In the genomic region with DNA sequence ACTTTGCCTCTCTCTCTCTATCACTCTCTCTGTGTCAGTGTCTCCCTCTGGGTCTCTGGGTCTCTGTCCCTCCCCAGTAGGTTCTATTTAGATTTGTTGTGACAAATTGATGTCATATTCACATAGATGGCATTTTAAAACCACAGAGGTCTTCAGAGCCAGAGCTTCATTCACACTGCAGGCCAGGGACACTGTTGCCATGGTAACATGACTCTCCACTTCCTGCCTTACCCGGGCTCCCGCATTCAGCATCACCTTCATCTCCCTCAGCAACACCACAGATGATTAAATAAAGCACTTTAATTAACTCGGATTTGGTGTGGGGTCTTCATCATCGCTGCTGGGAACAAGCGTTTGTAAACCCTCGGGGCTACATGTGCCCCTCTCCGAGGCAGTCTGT, we compare ENCODE assay signal across 9 cellular contexts.
DNase-seq lines count a peak whose midpoint lies in the region; ATAC-seq lines count a peak whose summit lies in the region.
"Had no signal": no experiment of that assay in that cellular context is flagged by ENCODE, and none has a peak within 500 bp of the region (broad histone marks: within the 10 kb centered on the region; RNA-seq: fewer than 3 reads in every experiment).

No MANE protein-coding gene starts in this region.

- no peak overlapping the region for H3K4ac ChIP-seq in neuronal stem cell (ENCODE audit: low read length)

- H3K27me3 Mint-ChIP-seq in activated T-cell treated with anti-CD3 and anti-CD28 coated beads, Interleukin-2, amount 50 U/mL, for 24 hours, result peaks cover 2% of the 10 kb centered on the region
- peaks cover 8% of the 10 kb centered on the region for H3K27me3 Mint-ChIP-seq in activated T-helper 17 cell treated with anti-CD3 and anti-CD28 coated beads, Interleukin-2, amount 50 U/mL, for 72 hours

- H3K9me3 ChIP-seq in neuronal stem cell (replicated peaks in 1 of 2; ENCODE audit: control insufficient read depth in 2 of 2, insufficient read depth in 1 of 2, low read depth in 1 of 2, low read length in 2 of 2), result peaks cover 7% of the 10 kb centered on the region in 2 donors
- H3K9me3 ChIP-seq: stomach had no signal

- no peaks in the 10 kb centered on the region for H3K9me3 Mint-ChIP-seq in activated T-cell treated with anti-CD3 and anti-CD28 coated beads, Interleukin-2, amount 50 U/mL, for 24 hours
- no peaks in the 10 kb centered on the region for H3K9me3 Mint-ChIP-seq in activated T-helper 17 cell treated with anti-CD3 and anti-CD28 coated beads, Interleukin-2, amount 50 U/mL, for 72 hours

- no peak overlapping the region for H2AFZ ChIP-seq in neuronal stem cell (ENCODE audit: low read length)

- no peak overlapping the region for H2BK120ac ChIP-seq in neuronal stem cell (ENCODE audit: low read depth, low read length)

- H3K27me3 ChIP-seq in neuronal stem cell (ENCODE audit: control insufficient read depth in 3 of 3, insufficient read depth in 3 of 3, low read depth in 1 of 3, low read length in 3 of 3), result no peaks in the 10 kb centered on the region
- H3K27me3 ChIP-seq: stomach had no signal

- peaks cover 16% of the 10 kb centered on the region for H3K4me1 Mint-ChIP-seq in activated T-cell treated with anti-CD3 and anti-CD28 coated beads, Interleukin-2, amount 50 U/mL, for 24 hours (ENCODE audit: low read depth)
- H3K4me1 Mint-ChIP-seq in activated T-helper 17 cell treated with anti-CD3 and anti-CD28 coated beads, Interleukin-2, amount 50 U/mL, for 72 hours, result peaks cover 7% of the 10 kb centered on the region

- no peaks in the 10 kb centered on the region for H3K79me1 ChIP-seq in neuronal stem cell (ENCODE audit: low read depth, low read length)

- WGBS in neuronal stem cell (ENCODE audit: extremely low coverage in 2 of 2, insufficient read length in 2 of 2, insufficient replicate concordance in 1 of 2), 2 donors, result no CpG with 5 or more reads among the region's 7 CpGs

- H3K9ac ChIP-seq in neuronal stem cell (ENCODE audit: low read depth, low read length, poor library complexity), result no peak overlapping the region

- no peak overlapping the region for H4K91ac ChIP-seq in neuronal stem cell (ENCODE audit: low read depth, low read length, poor library complexity)

- H2AK5ac ChIP-seq in neuronal stem cell (ENCODE audit: low read depth, low read length), result no peak overlapping the region

- H3K23ac ChIP-seq in neuronal stem cell (ENCODE audit: low read depth, low read length, poor library complexity), result no peak overlapping the region

- no peak overlapping the region for H3K4me3 Mint-ChIP-seq in activated T-cell treated with anti-CD3 and anti-CD28 coated beads, Interleukin-2, amount 50 U/mL, for 24 hours
- no peak overlapping the region for H3K4me3 Mint-ChIP-seq in activated T-helper 17 cell treated with anti-CD3 and anti-CD28 coated beads, Interleukin-2, amount 50 U/mL, for 72 hours

- peak overlapping the region; percentile 1 for H3K27ac Mint-ChIP-seq in activated T-cell treated with anti-CD3 and anti-CD28 coated beads, Interleukin-2, amount 50 U/mL, for 24 hours
- peak overlapping the region; percentile 71 for H3K27ac Mint-ChIP-seq in activated T-helper 17 cell treated with anti-CD3 and anti-CD28 coated beads, Interleukin-2, amount 50 U/mL, for 72 hours

- H2BK15ac ChIP-seq in neuronal stem cell (ENCODE audit: low read length), result no peak overlapping the region

- H3K18ac ChIP-seq in neuronal stem cell (ENCODE audit: low read length), result no peak overlapping the region

- no peak overlapping the region for H3K4me3 ChIP-seq in neuronal stem cell (ENCODE audit: low read length in 2 of 2)
- H3K4me3 ChIP-seq: stomach had no signal

- H3K27ac ChIP-seq in neuronal stem cell (replicated peaks; ENCODE audit: low read length), result no peak overlapping the region
- H3K27ac ChIP-seq: stomach had no signal

- no peak overlapping the region for H3K4me2 ChIP-seq in neuronal stem cell (ENCODE audit: insufficient read depth, low read length, poor library complexity, severe bottlenecking)

- H2BK12ac ChIP-seq in neuronal stem cell (ENCODE audit: low read length), result no peak overlapping the region

- no peak for DNase-seq in activated T-cell treated with anti-CD3 and anti-CD28 coated beads, Interleukin-2, amount 50 U/mL, for 24 hours
- DNase-seq in activated T-cell treated with anti-CD3 and anti-CD28 coated beads for 4 hours, result no peak
- DNase-seq in NCI-H146 (lab: John Stamatoyannopoulos, UW), result peak; percentile 73
- peak; percentile 23 for DNase-seq in neuronal stem cell (ENCODE audit: low spot score)
- DNase-seq in GF-D8 (lab: John Stamatoyannopoulos, UW), result no peak
- DNase-seq: stomach had no signal

- H4K8ac ChIP-seq in neuronal stem cell (ENCODE audit: low read depth, low read length), result no peak overlapping the region

- H3K36me3 Mint-ChIP-seq in activated T-cell treated with anti-CD3 and anti-CD28 coated beads, Interleukin-2, amount 50 U/mL, for 24 hours (ENCODE audit: low read depth), result no peaks in the 10 kb centered on the region
- H3K36me3 Mint-ChIP-seq in activated T-helper 17 cell treated with anti-CD3 and anti-CD28 coated beads, Interleukin-2, amount 50 U/mL, for 72 hours (ENCODE audit: low read depth), result no peaks in the 10 kb centered on the region

- H3K4me1 ChIP-seq in neuronal stem cell (ENCODE audit: control insufficient read depth in 2 of 2, insufficient read depth in 1 of 2, low read depth in 1 of 2, low read length in 2 of 2), result peaks cover 7 to 9% of the 10 kb centered on the region in 2 donors
- H3K4me1 ChIP-seq: stomach had no signal

- ATAC-seq in activated T-helper 17 cell treated with anti-CD3 and anti-CD28 coated beads, Interleukin-2, amount 50 U/mL, for 72 hours (replicated peaks), result peak; percentile 71
- ATAC-seq in GM18873 (IDR thresholded peaks at IDR 0.05; ENCODE audit: low FRiP score, unreplicated experiment) (no peak), GM19455 (IDR thresholded peaks at IDR 0.05; ENCODE audit: unreplicated experiment) (no peak)

- no peak overlapping the region for H3K14ac ChIP-seq in neuronal stem cell (ENCODE audit: low read length)

- H2BK5ac ChIP-seq in neuronal stem cell (ENCODE audit: low read length), result no peak overlapping the region

- no peaks in the 10 kb centered on the region for H3K36me3 ChIP-seq in neuronal stem cell (replicated peaks in 1 of 2; ENCODE audit: control insufficient read depth in 2 of 2, insufficient read depth in 2 of 2, low read length in 2 of 2)
- H3K36me3 ChIP-seq: stomach had no signal

Comparison
In these comparisons a context has a peak if more than half of its experiments do, and no peak if none do; other contexts are left out.
1. DNase-seq: peak in NCI-H146 (single experiment) and neuronal stem cell (single experiment); none in activated T-cell treated with anti-CD3 and anti-CD28 coated beads, Interleukin-2, amount 50 U/mL, for 24 hours (single experiment), activated T-cell treated with anti-CD3 and anti-CD28 coated beads for 4 hours (single experiment) and GF-D8 (single experiment).